ENCODE assay signal across 14 cellular contexts in the genomic region with DNA sequence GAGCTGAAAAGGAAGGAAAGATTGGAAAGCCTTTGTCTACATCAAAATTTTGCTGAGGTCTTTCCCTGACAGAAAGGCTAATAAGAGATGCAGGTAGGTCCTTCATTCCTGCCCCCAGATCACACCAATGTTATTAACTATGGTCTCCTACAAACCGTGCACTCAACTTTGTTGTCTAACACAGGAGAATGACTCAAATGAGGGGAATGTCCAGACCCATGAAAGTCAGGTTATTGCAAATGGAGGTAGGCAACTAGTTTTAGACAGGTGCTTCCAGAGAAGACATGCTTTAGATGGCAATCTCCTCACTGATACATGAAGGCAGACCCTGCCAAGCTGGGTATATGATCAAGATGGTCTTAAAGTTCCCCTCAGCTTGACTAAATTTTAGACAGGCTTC.
"Had no signal": no experiment of that assay in that cellular context is flagged by ENCODE, and none has a peak within 500 bp of the region (broad histone marks: within the 10 kb centered on the region; RNA-seq: fewer than 3 reads in every experiment).

No MANE protein-coding gene starts in this region.

- H3K4me3 ChIP-seq: colonic mucosa, gastrocnemius medialis, right atrium auricular region, skin epidermis, tibial nerve had no signal

- H3K4me1 ChIP-seq: colonic mucosa, gastrocnemius medialis, right atrium auricular region, tibial nerve had no signal

- H3K27ac ChIP-seq: colonic mucosa, gastrocnemius medialis, right atrium auricular region, skin epidermis, tibial nerve had no signal

- H3K27me3 Mint-ChIP-seq: activated CD4-positive, alpha-beta memory T cell treated with anti-CD3 and anti-CD28 coated beads, Interleukin-2, amount 10 ng/mL, durations not matched to agents 7 days and 5 days; naive thymus-derived CD4-positive, alpha-beta T cell had no signal

- H3K4me3 Mint-ChIP-seq: activated CD4-positive, alpha-beta memory T cell treated with anti-CD3 and anti-CD28 coated beads, Interleukin-2, amount 10 ng/mL, durations not matched to agents 7 days and 5 days; activated naive CD4-positive, alpha-beta T cell treated with anti-CD3 and anti-CD28 coated beads for 36 hours; activated T-helper 1 cell treated with anti-CD3 and anti-CD28 coated beads, Interleukin-12 subunit alpha, Interleukin-12 subunit beta, Interleukin-2, Interleukin-4 antibody, amounts not matched to agents 30 ng/mL and 10 ng/mL and 1 ng/mL, durations not matched to agents 14 hours and 24 hours and 36 hours; naive thymus-derived CD4-positive, alpha-beta T cell; stimulated activated effector memory CD8-positive, alpha-beta T cell treated with anti-CD3 and anti-CD28 coated beads, Interleukin-12 subunit alpha, Interleukin-12 subunit beta, amount 100 ng/mL, for 72 hours had no signal

- ATAC-seq: gastrocnemius medialis; naive thymus-derived CD4-positive, alpha-beta T cell; stimulated activated effector memory CD8-positive, alpha-beta T cell treated with anti-CD3 and anti-CD28 coated beads, Interleukin-12 subunit alpha, Interleukin-12 subunit beta, amount 100 ng/mL, for 72 hours had no signal

- H3K9me3 ChIP-seq: colonic mucosa, gastrocnemius medialis, right atrium auricular region had no signal

- H3K36me3 ChIP-seq: colonic mucosa, gastrocnemius medialis, right atrium auricular region, tibial nerve had no signal

- H3K9me3 Mint-ChIP-seq: activated CD4-positive, alpha-beta memory T cell treated with anti-CD3 and anti-CD28 coated beads, Interleukin-2, amount 10 ng/mL, durations not matched to agents 7 days and 5 days; activated T-helper 1 cell treated with anti-CD3 and anti-CD28 coated beads, Interleukin-12 subunit alpha, Interleukin-12 subunit beta, Interleukin-2, Interleukin-4 antibody, amounts not matched to agents 30 ng/mL and 10 ng/mL and 1 ng/mL, durations not matched to agents 14 hours and 24 hours and 36 hours; stimulated activated effector memory CD8-positive, alpha-beta T cell treated with anti-CD3 and anti-CD28 coated beads, Interleukin-12 subunit alpha, Interleukin-12 subunit beta, amount 100 ng/mL, for 72 hours had no signal

- H3K27ac Mint-ChIP-seq: activated CD4-positive, alpha-beta memory T cell treated with anti-CD3 and anti-CD28 coated beads, Interleukin-2, amount 10 ng/mL, durations not matched to agents 7 days and 5 days; activated naive CD4-positive, alpha-beta T cell treated with anti-CD3 and anti-CD28 coated beads for 36 hours; activated T-helper 1 cell treated with anti-CD3 and anti-CD28 coated beads, Interleukin-12 subunit alpha, Interleukin-12 subunit beta, Interleukin-2, Interleukin-4 antibody, amounts not matched to agents 30 ng/mL and 10 ng/mL and 1 ng/mL, durations not matched to agents 14 hours and 24 hours and 36 hours; stimulated activated effector memory CD8-positive, alpha-beta T cell treated with anti-CD3 and anti-CD28 coated beads, Interleukin-12 subunit alpha, Interleukin-12 subunit beta, amount 100 ng/mL, for 72 hours had no signal

- DNase-seq: activated CD4-positive, alpha-beta memory T cell treated with anti-CD3 and anti-CD28 coated beads, Interleukin-2, amount 10 ng/mL, durations not matched to agents 7 days and 5 days; activated CD8-positive, alpha-beta memory T cell treated with anti-CD3 and anti-CD28 coated beads, Interleukin-2, amount 50 U/mL, for 4 hours; activated naive CD4-positive, alpha-beta T cell treated with anti-CD3 and anti-CD28 coated beads for 36 hours; caudate nucleus; colonic mucosa; gastrocnemius medialis; naive thymus-derived CD4-positive, alpha-beta T cell; posterior cingulate gyrus; T-helper 9 cell had no signal

- H3K27me3 ChIP-seq: colonic mucosa, gastrocnemius medialis, right atrium auricular region, tibial nerve had no signal

- H3K36me3 Mint-ChIP-seq: stimulated activated effector memory CD8-positive, alpha-beta T cell treated with anti-CD3 and anti-CD28 coated beads, Interleukin-12 subunit alpha, Interleukin-12 subunit beta, amount 100 ng/mL, for 72 hours had no signal
